In the genomic region with DNA sequence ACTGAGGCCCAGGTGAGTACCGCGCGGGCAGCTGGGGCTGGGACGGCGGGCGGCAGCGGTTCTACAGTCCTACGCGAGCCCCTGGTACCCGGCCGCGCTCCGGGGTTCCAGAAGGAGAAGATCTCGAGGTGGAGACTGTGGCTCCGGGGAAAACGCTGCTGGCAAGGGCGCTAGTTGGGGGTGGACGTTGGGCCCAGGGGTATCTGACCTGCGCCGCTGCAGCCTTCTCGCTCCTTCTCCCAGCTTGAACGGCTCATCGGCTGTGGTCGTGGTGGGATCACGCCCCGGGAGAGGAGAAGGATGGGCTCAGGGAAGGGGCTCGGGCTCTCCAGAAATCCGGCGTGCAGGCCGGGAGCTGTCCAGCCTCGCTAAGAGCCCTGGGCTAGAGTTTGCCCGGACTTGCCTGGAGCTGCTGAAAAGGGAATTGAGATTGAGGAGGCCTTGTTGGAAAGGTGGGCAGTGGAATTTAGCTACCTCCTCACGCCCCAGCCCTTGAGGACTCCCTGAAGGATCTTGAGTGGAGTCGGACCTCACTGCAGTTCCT, we compare ENCODE assay signal across 8 cellular contexts. TPM values are rescaled to one million over a fixed set of nuclear protein-coding genes. Genes with fewer than 3 reads are reported as not detected.
DNase-seq lines count a peak whose midpoint lies in the region; ATAC-seq and TF ChIP-seq lines count a peak whose summit lies in the region.

No MANE protein-coding gene starts in this region.

- H3K36me3 ChIP-seq in HUES64 (ENCODE audit: insufficient read depth, low read length) (peaks cover 9% of the 10 kb centered on the region), colonic mucosa (no peaks in the 10 kb centered on the region), muscle layer of colon (ENCODE audit: insufficient read depth, low read length) (no peaks in the 10 kb centered on the region)

- 4% methylated on average over 34 of the region's 34 CpGs for WGBS in HUES64

- H3K9me3 ChIP-seq in HUES64 (ENCODE audit: insufficient read depth, low read depth, low read length) (no peaks in the 10 kb centered on the region), colonic mucosa (no peaks in the 10 kb centered on the region), muscle layer of colon (ENCODE audit: low read length) (peaks cover 6% of the 10 kb centered on the region)

- no peak overlapping the region for H3K9ac ChIP-seq in HUES64 (ENCODE audit: low read depth, low read length)
- H3K9ac ChIP-seq in colonic mucosa (ENCODE audit: low read depth in 2 of 2, low read length in 2 of 2), result no peak overlapping the region
- H3K9ac ChIP-seq in muscle layer of colon (ENCODE audit: low read length), result no peak overlapping the region

- intact Hi-C loops in colonic mucosa (cut with DNase I), result no loop called here

- DNase-seq in AG08395 (ENCODE audit: low spot score) (peak; percentile 44), colonic mucosa (no peak), NCI-H2107 treated with DMSO at 0.1 percent for 48 hours (lab: John Stamatoyannopoulos, UW; ENCODE audit: unreplicated experiment) (no peak), Ammon's horn (ENCODE audit: low spot score) (no peak)

- no peak for TF ChIP-seq CTCF in colonic mucosa (IDR thresholded peaks at IDR 0.05)

- H3K27me3 ChIP-seq in HUES64 (ENCODE audit: insufficient read depth, low read length) (peaks cover 63% of the 10 kb centered on the region), colonic mucosa (peaks cover 43% of the 10 kb centered on the region), muscle layer of colon (ENCODE audit: control insufficient read depth in 1 of 2, insufficient read depth in 2 of 2, low read length in 2 of 2) (peaks cover 28 to 35% of the 10 kb centered on the region in 2 donors)

- H3K4me3 ChIP-seq in HUES64 (ENCODE audit: low read length) (peak overlapping the region; percentile 46), colonic mucosa (peak overlapping the region; percentile 52), muscle layer of colon (ENCODE audit: low read depth in 1 of 2, low read length in 2 of 2) (peak overlapping the region; percentile 47 to 50)

- H3K4me1 ChIP-seq in HUES64 (ENCODE audit: insufficient read depth, low read length) (peaks cover 8% of the 10 kb centered on the region), colonic mucosa (no peaks in the 10 kb centered on the region), muscle layer of colon (ENCODE audit: insufficient read depth, low read length) (peaks cover 17% of the 10 kb centered on the region)

- H3K27ac ChIP-seq in HUES64 (ENCODE audit: low read depth, low read length), result no peak overlapping the region
- H3K27ac ChIP-seq in colonic mucosa, result no peak overlapping the region
- H3K27ac ChIP-seq in muscle layer of colon (ENCODE audit: low read depth, low read length), result peak overlapping the region; percentile 50

- ATAC-seq in HG03196 (IDR thresholded peaks at IDR 0.05; ENCODE audit: unreplicated experiment) (no peak), HG02870 (IDR thresholded peaks at IDR 0.05; ENCODE audit: unreplicated experiment) (no peak)

RNA-seq across cellular contexts. Expression of a gene that starts 1.1 kb away (rescaled TPM):
- 7.4 TPM for polyA plus RNA-seq in HUES64 (2013, experiment 1 of 2)
- polyA plus RNA-seq in HUES64 (2013, experiment 2 of 2), result 9.1 TPM
- not detected for total RNA-seq in colonic mucosa

RNA-seq across cellular contexts. Expression of a gene that starts 35.1 kb away (rescaled TPM):
- 64.1 TPM for polyA plus RNA-seq in HUES64 (2013, experiment 1 of 2)
- 66.8 TPM for polyA plus RNA-seq in HUES64 (2013, experiment 2 of 2)
- 10 to 100 TPM; 18.4 to 25.6 TPM for total RNA-seq in colonic mucosa

RNA-seq across cellular contexts. Expression of a gene that starts 42.4 kb away (rescaled TPM):
- polyA plus RNA-seq in HUES64 (2013, experiment 1 of 2), result 19.7 TPM
- polyA plus RNA-seq in HUES64 (2013, experiment 2 of 2), result 20.8 TPM
- 1 to 10 TPM; 2.7 to 7.8 TPM for total RNA-seq in colonic mucosa

RNA-seq across cellular contexts. Expression of a gene that starts 57.9 kb away (rescaled TPM):
- polyA plus RNA-seq in HUES64 (2013, experiment 1 of 2), result 123 TPM
- polyA plus RNA-seq in HUES64 (2013, experiment 2 of 2), result 106 TPM
- total RNA-seq in colonic mucosa, result 10 to 100 TPM; 31.7 to 51.9 TPM
